In the genomic region with DNA sequence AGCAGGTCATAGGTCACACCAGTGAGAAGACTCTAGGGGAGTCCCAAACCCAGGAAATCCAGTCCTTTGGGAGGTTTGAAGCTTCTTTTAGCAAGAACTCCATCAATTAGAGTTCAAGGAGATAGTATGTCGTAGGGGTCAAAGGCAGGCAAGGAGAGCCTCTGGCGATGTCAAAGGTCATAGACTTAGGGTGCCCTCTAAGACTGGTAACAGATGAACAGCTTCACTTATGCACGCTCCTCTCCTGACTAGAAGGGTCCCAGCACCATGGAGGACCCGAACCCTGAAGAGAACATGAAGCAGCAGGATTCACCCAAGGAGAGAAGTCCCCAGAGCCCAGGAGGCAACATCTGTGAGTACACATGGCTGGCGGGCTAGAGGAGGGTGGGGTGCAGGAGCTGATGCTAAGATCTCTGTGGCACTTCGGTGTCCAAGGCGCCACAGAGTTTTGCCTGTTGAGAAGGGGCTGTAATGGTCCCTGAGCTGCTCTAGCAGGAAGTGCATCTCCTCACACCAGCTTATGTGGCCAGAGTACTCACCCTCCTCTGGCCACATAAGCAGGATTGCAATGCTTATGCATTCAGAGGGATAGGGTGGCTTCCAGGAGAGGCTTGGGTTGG, we compare ENCODE assay signal across 2 cellular contexts.
A peak's percentile ranks its signal among the peaks of the same experiment; 100 is the strongest.
TF ChIP-seq lines count a peak whose summit lies in the region.

No MANE protein-coding gene starts in this region.

TF ChIP-seq in SK-N-SH, 30 proteins besides CTCF, POLR2A, EP300 and RAD21:
- TF ChIP-seq SIN3A (IDR thresholded peaks at IDR 0.05; ENCODE audit: borderline replicate concordance, low read depth, low read length) = 0 out of 2 replicates have a peak, but pooled peaks have one; percentile 15
- no peak for TF ChIP-seq CHD2 (IDR thresholded peaks at IDR 0.05; ENCODE audit: low read length, partially characterized antibody)
- no peak for TF ChIP-seq TEAD4 (IDR thresholded peaks at IDR 0.05; ENCODE audit: borderline replicate concordance, insufficient read depth)
- TF ChIP-seq, protein P1, sequence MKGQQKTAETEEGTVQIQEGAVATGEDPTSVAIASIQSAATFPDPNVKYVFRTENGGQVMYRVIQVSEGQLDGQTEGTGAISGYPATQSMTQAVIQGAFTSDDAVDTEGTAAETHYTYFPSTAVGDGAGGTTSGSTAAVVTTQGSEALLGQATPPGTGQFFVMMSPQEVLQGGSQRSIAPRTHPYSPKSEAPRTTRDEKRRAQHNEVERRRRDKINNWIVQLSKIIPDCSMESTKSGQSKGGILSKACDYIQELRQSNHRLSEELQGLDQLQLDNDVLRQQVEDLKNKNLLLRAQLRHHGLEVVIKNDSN (IDR thresholded peaks at IDR 0.05; ENCODE audit: borderline replicate concordance, low read depth) = no peak
- TF ChIP-seq RCOR1 (IDR thresholded peaks at IDR 0.05; ENCODE audit: low read length) = no peak
TF ChIP-seq in SK-N-SH: peak in this region for 1.

TF ChIP-seq in SK-N-SH treated with all-trans-retinoic acid at 6 μM for 48 hours, 23 proteins besides CTCF, POLR2A, EP300 and RAD21:
- TF ChIP-seq, protein P2, sequence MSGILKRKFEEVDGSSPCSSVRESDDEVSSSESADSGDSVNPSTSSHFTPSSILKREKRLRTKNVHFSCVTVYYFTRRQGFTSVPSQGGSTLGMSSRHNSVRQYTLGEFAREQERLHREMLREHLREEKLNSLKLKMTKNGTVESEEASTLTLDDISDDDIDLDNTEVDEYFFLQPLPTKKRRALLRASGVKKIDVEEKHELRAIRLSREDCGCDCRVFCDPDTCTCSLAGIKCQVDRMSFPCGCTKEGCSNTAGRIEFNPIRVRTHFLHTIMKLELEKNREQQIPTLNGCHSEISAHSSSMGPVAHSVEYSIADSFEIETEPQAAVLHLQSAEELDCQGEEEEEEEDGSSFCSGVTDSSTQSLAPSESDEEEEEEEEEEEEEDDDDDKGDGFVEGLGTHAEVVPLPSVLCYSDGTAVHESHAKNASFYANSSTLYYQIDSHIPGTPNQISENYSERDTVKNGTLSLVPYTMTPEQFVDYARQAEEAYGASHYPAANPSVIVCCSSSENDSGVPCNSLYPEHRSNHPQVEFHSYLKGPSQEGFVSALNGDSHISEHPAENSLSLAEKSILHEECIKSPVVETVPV (CRISPR knock-in tag; IDR thresholded peaks at IDR 0.05) = no peak
- no peak for TF ChIP-seq CSDC2 (CRISPR knock-in tag; IDR thresholded peaks at IDR 0.05)
- TF ChIP-seq ESRRG (CRISPR knock-in tag; IDR thresholded peaks at IDR 0.05) = no peak
- TF ChIP-seq ARNTL (CRISPR knock-in tag; IDR thresholded peaks at IDR 0.05; ENCODE audit: borderline replicate concordance, low read depth) = no peak
- no peak for TF ChIP-seq BACH2 (CRISPR knock-in tag; IDR thresholded peaks at IDR 0.05; ENCODE audit: borderline replicate concordance)
- TF ChIP-seq ZFP30 (CRISPR knock-in tag; IDR thresholded peaks at IDR 0.05) = no peak
- TF ChIP-seq ZNF565 (CRISPR knock-in tag; conservative IDR thresholded peaks at IDR 0.05; ENCODE audit: low read depth) = no peak
